Comparison of ENCODE assay signal across 12 cellular contexts in the genomic region with DNA sequence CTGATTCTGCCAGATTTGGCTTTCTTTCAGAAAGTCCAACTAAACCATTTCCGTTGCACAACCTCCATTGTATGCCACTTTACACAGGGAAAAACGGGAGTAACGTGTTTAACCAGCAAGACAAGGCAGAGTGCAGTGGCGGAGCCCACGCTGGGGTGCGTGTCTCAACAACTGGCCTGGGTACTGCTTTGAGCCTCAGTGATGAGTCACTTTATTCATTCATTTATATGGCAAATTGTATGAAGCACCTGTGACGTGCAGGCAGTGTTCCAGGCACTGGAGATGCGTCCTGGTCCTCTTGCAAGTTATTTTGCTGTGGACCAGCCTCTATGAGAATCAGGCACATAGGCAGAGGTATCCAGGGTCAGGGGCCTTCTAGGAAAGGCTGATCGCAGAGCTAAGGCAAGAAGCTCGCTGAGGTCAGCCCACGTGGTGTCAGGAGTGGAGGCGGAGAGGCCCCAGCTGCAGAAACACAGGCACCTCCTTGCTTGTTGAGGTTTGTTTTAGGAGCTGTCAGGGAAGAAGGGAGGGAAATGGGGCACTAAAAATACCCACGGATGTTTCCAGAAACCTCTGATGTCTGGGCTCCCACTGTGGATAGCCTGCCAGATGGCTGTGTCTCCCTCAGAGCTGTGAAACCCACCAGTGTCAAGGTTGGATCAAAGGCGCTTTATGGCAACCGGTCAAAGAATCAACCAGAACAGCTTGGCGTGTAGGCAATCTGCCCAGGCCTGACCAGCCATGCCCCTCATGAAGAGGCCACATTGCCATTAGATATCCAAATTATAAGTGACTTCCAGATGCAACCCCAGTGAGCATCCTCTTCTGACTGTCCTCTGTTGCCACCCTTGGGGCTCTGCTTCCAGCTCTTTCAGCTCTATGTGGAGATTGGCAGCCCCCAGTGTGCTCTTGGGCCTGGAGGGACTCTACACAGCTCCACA.
DNase-seq lines count a peak whose midpoint lies in the region; ATAC-seq and TF ChIP-seq lines count a peak whose summit lies in the region.
"Had no signal": no experiment of that assay in that cellular context is flagged by ENCODE, and none has a peak within 500 bp of the region (broad histone marks: within the 10 kb centered on the region; RNA-seq: fewer than 3 reads in every experiment).

No MANE protein-coding gene starts in this region.

- H3K4me3 ChIP-seq in vagina (no peak overlapping the region), sigmoid colon (no peak overlapping the region), Peyer's patch (no peak overlapping the region)
- H3K4me3 ChIP-seq in CD8-positive, alpha-beta memory T cell (ENCODE audit: low read length), result no peak overlapping the region
- H3K4me3 ChIP-seq: heart left ventricle, neural progenitor cell had no signal

- peaks cover 30% of the 10 kb centered on the region for H3K4me1 ChIP-seq in vagina
- H3K4me1 ChIP-seq in sigmoid colon, result peaks cover 0 to 22% (median 19%) of the 10 kb centered on the region in 4 donors
- peaks cover 0 to 22% (median 9%) of the 10 kb centered on the region in 4 donors for H3K4me1 ChIP-seq in Peyer's patch
- peaks cover 56% of the 10 kb centered on the region for H3K4me1 ChIP-seq in CD8-positive, alpha-beta memory T cell (ENCODE audit: insufficient read depth, low read length)

- no peak for DNase-seq in activated naive CD4-positive, alpha-beta T cell treated with anti-CD3 and anti-CD28 coated beads, Interleukin-2, amount 50 U/mL, for 16 hours
- no peak for DNase-seq in activated naive CD8-positive, alpha-beta T cell treated with anti-CD3 and anti-CD28 coated beads, Interleukin-2, amount 50 U/mL, for 24 hours
- DNase-seq in myocyte (ENCODE audit: low read depth) (peak; percentile 67), vagina (ENCODE audit: extremely low spot score in 2 of 2) (peak in 1 of 2 donors; percentile 88), sigmoid colon (no peak), Peyer's patch (no peak)
- no peak for DNase-seq in CD8-positive, alpha-beta memory T cell
- DNase-seq: GOT3, NCI-H1092 treated with DMSO at 0.1 percent for 48 hours had no signal

- intact Hi-C loops in vagina (cut with DNase I), result no loop called here
- intact Hi-C loops in sigmoid colon (cut with DNase I), result no loop called here

- no peaks in the 10 kb centered on the region for H3K27me3 ChIP-seq in vagina
- H3K27me3 ChIP-seq in sigmoid colon, result no peaks in the 10 kb centered on the region
- no peaks in the 10 kb centered on the region for H3K27me3 ChIP-seq in Peyer's patch
- no peaks in the 10 kb centered on the region for H3K27me3 ChIP-seq in CD8-positive, alpha-beta memory T cell (ENCODE audit: insufficient read depth, low read length, poor library complexity, severe bottlenecking)
- H3K27me3 ChIP-seq: heart left ventricle, neural progenitor cell had no signal

- H3K4me1 Mint-ChIP-seq in activated naive CD4-positive, alpha-beta T cell treated with anti-CD3 and anti-CD28 coated beads, Interleukin-2, amount 50 U/mL, for 24 hours, result peaks cover 65% of the 10 kb centered on the region
- H3K4me1 Mint-ChIP-seq in activated naive CD8-positive, alpha-beta T cell treated with anti-CD3 and anti-CD28 coated beads, Interleukin-2, amount 50 U/mL, for 24 hours, result peaks cover 67% of the 10 kb centered on the region
- H3K4me1 Mint-ChIP-seq in CD8-positive, alpha-beta memory T cell, result peaks cover 41 to 49% (median 44%) of the 10 kb centered on the region in 3 donors

- H3K27ac ChIP-seq in vagina (peak overlapping the region; percentile 46), sigmoid colon (no peak overlapping the region), Peyer's patch (peak overlapping the region in 1 of 4 donors; percentile 76)
- H3K27ac ChIP-seq in CD8-positive, alpha-beta memory T cell (ENCODE audit: low read depth, low read length), result no peak overlapping the region
- H3K27ac ChIP-seq: heart left ventricle, neural progenitor cell had no signal

- no peak for ATAC-seq in activated naive CD8-positive, alpha-beta T cell treated with anti-CD3 and anti-CD28 coated beads, Interleukin-2, amount 50 U/mL, for 24 hours

- TF ChIP-seq POLR2A in vagina (IDR thresholded peaks at IDR 0.05) (no peak), sigmoid colon (IDR thresholded peaks at IDR 0.05) (no peak), Peyer's patch (IDR thresholded peaks at IDR 0.05) (no peak)

- no peak for TF ChIP-seq CTCF in vagina (IDR thresholded peaks at IDR 0.05)
- TF ChIP-seq CTCF in sigmoid colon (IDR thresholded peaks at IDR 0.05), result no peak
- TF ChIP-seq CTCF in Peyer's patch (IDR thresholded peaks at IDR 0.05), result no peak

- H3K9me3 Mint-ChIP-seq in activated naive CD4-positive, alpha-beta T cell treated with anti-CD3 and anti-CD28 coated beads, Interleukin-2, amount 50 U/mL, for 24 hours, result no peaks in the 10 kb centered on the region
- peaks cover 5% of the 10 kb centered on the region for H3K9me3 Mint-ChIP-seq in activated naive CD8-positive, alpha-beta T cell treated with anti-CD3 and anti-CD28 coated beads, Interleukin-2, amount 50 U/mL, for 24 hours
- H3K9me3 Mint-ChIP-seq in CD8-positive, alpha-beta memory T cell, result no peaks in the 10 kb centered on the region

- CTCF ChIA-PET in CD8-positive, alpha-beta memory T cell (lab: Charles Lee), result no interaction called here

- H3K9me3 ChIP-seq in vagina, result no peaks in the 10 kb centered on the region
- no peaks in the 10 kb centered on the region for H3K9me3 ChIP-seq in sigmoid colon
- peaks cover 0 to 6% (median 0%) of the 10 kb centered on the region in 4 donors for H3K9me3 ChIP-seq in Peyer's patch
- no peaks in the 10 kb centered on the region for H3K9me3 ChIP-seq in CD8-positive, alpha-beta memory T cell (ENCODE audit: low read length)

- 86 to 88% methylated on average over 16 of the region's 16 CpGs for WGBS in sigmoid colon, 2 donors

- peak overlapping the region; percentile 24 for H3K27ac Mint-ChIP-seq in activated naive CD4-positive, alpha-beta T cell treated with anti-CD3 and anti-CD28 coated beads, Interleukin-2, amount 50 U/mL, for 24 hours
- H3K27ac Mint-ChIP-seq in activated naive CD8-positive, alpha-beta T cell treated with anti-CD3 and anti-CD28 coated beads, Interleukin-2, amount 50 U/mL, for 24 hours, result peak overlapping the region; percentile 22
- H3K27ac Mint-ChIP-seq in CD8-positive, alpha-beta memory T cell, result peak overlapping the region in 2 of 8 donors; percentile 63 to 73

- H3K36me3 ChIP-seq in vagina (no peaks in the 10 kb centered on the region), sigmoid colon (no peaks in the 10 kb centered on the region), Peyer's patch (no peaks in the 10 kb centered on the region)
- no peaks in the 10 kb centered on the region for H3K36me3 ChIP-seq in CD8-positive, alpha-beta memory T cell (ENCODE audit: insufficient read depth, low read length)
- H3K36me3 ChIP-seq: heart left ventricle, neural progenitor cell had no signal

- no peak for TF ChIP-seq EP300 in sigmoid colon (IDR thresholded peaks at IDR 0.05)

- POLR2A ChIA-PET in CD8-positive, alpha-beta memory T cell (lab: Charles Lee), result no interaction called here

- no peaks in the 10 kb centered on the region for H3K27me3 Mint-ChIP-seq in activated naive CD4-positive, alpha-beta T cell treated with anti-CD3 and anti-CD28 coated beads, Interleukin-2, amount 50 U/mL, for 24 hours
- H3K27me3 Mint-ChIP-seq in activated naive CD8-positive, alpha-beta T cell treated with anti-CD3 and anti-CD28 coated beads, Interleukin-2, amount 50 U/mL, for 24 hours, result no peaks in the 10 kb centered on the region
- H3K27me3 Mint-ChIP-seq in CD8-positive, alpha-beta memory T cell, result peaks cover 0 to 1% of the 10 kb centered on the region in 2 donors

- H3K36me3 Mint-ChIP-seq in activated naive CD4-positive, alpha-beta T cell treated with anti-CD3 and anti-CD28 coated beads, Interleukin-2, amount 50 U/mL, for 24 hours, result no peaks in the 10 kb centered on the region
- peaks cover 3% of the 10 kb centered on the region for H3K36me3 Mint-ChIP-seq in activated naive CD8-positive, alpha-beta T cell treated with anti-CD3 and anti-CD28 coated beads, Interleukin-2, amount 50 U/mL, for 24 hours (ENCODE audit: low read depth)
- H3K36me3 Mint-ChIP-seq in CD8-positive, alpha-beta memory T cell, result peaks cover 0 to 3% (median 1%) of the 10 kb centered on the region in 3 donors
- H3K36me3 Mint-ChIP-seq: neural progenitor cell had no signal

- H3K4me3 Mint-ChIP-seq in activated naive CD4-positive, alpha-beta T cell treated with anti-CD3 and anti-CD28 coated beads, Interleukin-2, amount 50 U/mL, for 24 hours, result peak overlapping the region; percentile 43
- no peak overlapping the region for H3K4me3 Mint-ChIP-seq in activated naive CD8-positive, alpha-beta T cell treated with anti-CD3 and anti-CD28 coated beads, Interleukin-2, amount 50 U/mL, for 24 hours
- H3K4me3 Mint-ChIP-seq in CD8-positive, alpha-beta memory T cell, result peak overlapping the region in 1 of 7 donors; percentile 39
- H3K4me3 Mint-ChIP-seq: neural progenitor cell had no signal
